ENCODE assay signal across 1 cellular context in the genomic region with DNA sequence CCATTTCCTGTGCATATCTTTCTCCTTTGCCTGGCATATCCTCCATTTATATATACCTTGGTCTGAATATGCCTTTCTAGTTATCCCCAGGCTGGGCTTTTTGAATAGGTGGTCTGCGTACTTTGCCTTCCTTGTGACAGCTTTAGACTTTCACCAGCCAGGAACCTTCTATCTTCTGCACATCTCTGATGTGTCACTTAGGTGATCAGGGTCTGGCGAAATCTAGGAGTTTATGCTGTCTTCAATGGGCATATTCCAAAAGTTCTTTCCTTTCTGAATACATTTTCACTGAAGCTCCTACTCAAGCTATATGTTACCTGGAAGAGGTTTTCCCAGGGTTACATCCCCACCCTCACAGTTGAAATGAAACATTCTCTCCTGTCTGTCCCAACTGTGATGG.
TF ChIP-seq lines count a peak whose summit lies in the region.

No MANE protein-coding gene starts in this region.

TF ChIP-seq in WTC11, 78 proteins besides CTCF, POLR2A, EP300 and RAD21 (continued from another document):
- TF ChIP-seq CREB1 (CRISPR knock-in tag; IDR thresholded peaks at IDR 0.05) = no peak
